ENCODE assay signal across 8 cellular contexts in the genomic region with DNA sequence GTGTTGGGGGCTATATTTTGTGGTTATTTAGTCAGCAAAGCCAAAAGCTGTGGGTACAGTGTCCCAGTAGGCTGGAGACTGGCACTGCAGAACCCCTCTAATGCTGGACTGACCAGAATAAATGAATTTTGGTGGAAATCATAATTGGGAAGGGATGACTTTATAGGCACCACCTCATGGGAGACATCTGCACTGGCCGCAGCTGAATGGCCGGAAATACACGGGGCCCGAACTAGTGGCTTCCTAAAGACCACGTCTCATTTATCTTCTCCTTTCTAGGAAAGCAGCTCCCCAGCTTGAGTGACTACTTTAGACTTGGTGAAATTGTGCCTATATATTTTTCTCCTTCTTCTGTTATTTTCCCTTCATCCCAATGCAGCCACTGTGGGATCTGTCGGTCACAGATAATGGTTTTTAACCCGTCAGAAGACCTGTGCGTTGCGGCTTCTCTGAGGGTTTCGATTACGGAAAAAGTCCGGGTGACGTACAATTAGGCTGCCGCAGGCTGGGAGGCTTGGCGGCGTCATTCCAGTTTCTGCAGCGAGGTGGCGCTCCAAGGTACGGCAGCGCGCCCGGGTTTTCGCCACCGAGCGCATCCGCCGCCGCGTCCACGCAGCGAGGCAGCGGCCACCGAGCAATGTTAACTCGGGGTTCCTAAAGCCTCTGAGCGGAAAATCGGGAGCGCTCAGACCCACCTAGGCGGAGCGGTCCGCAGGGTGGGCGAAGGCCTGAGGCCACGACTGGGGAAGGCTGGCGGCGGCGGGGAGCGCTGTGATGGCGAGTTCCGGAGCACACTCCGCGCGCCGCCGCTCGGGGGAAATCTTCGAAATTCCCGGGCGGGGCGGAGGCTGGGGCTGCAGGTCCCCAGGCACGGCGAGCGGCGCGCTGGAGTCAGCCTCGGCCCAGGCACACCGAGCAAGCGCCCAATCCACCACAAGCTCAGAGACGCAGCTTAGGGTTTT. TPM values are rescaled to one million over a fixed set of nuclear protein-coding genes. Genes with fewer than 3 reads are reported as not detected.
DNase-seq lines count a peak whose midpoint lies in the region; ATAC-seq and TF ChIP-seq lines count a peak whose summit lies in the region.

No MANE protein-coding gene starts in this region.

- no peaks in the 10 kb centered on the region for H3K9me3 ChIP-seq in left lung

- intact Hi-C loops in left lung (cut with DNase I): loop anchor here in 1 of 2 donors (10.0 kb wide), 1 partner anchor 878 kb away; no protein-coding TSS in a partner anchor

- H3K4me3 Mint-ChIP-seq in chondrocyte (ENCODE audit: unreplicated experiment): peak overlapping the region; percentile 78

- H3K4me1 Mint-ChIP-seq in chondrocyte (ENCODE audit: low read depth): peaks cover 62% of the 10 kb centered on the region

- ATAC-seq in HG02943 (IDR thresholded peaks at IDR 0.05; ENCODE audit: low read depth, unreplicated experiment) (peak; percentile 79), left lung (peak; percentile 90)
- ATAC-seq in activated CD4-positive, CD25-positive, alpha-beta regulatory T cell treated with anti-CD3 and anti-CD28 coated beads, Interleukin-2, amount 50 U/mL, for 24 hours: peak; percentile 51 to 63

- H3K9me3 Mint-ChIP-seq in chondrocyte (ENCODE audit: low read depth): no peaks in the 10 kb centered on the region

- no peaks in the 10 kb centered on the region for H3K36me3 ChIP-seq in left lung

- peak overlapping the region; percentile 61 to 73 for H3K27ac ChIP-seq in left lung

- peaks cover 0 to 28% of the 10 kb centered on the region in 2 donors for H3K4me1 ChIP-seq in left lung

- peaks cover 4% of the 10 kb centered on the region for H3K36me3 Mint-ChIP-seq in chondrocyte (ENCODE audit: low read depth)

- peak; percentile 89 for DNase-seq in NCI-H2227 (lab: John Stamatoyannopoulos, UW; ENCODE audit: unreplicated experiment)
- no peak for DNase-seq in NCI-H2227 treated with DMSO at 0.1 percent for 48 hours (lab: John Stamatoyannopoulos, UW)
- DNase-seq in NCI-H2196 (lab: John Stamatoyannopoulos, UW; ENCODE audit: unreplicated experiment): peak; percentile 75
- DNase-seq in chondrocyte (ENCODE audit: low spot score): no peak
- DNase-seq in left lung: peak; percentile 69 to 91
- DNase-seq in stimulated activated CD4-positive, alpha-beta T cell treated with anti-CD3 and anti-CD28 coated beads, Interleukin-4, amount 100 ng/mL, for 24 hours: peak; percentile 62

- peak overlapping the region; percentile 97 for H3K27ac Mint-ChIP-seq in chondrocyte (ENCODE audit: unreplicated experiment)

- peaks cover 3% of the 10 kb centered on the region for H3K27me3 Mint-ChIP-seq in chondrocyte (ENCODE audit: low read depth)

- TF ChIP-seq CTCF in chondrocyte (IDR thresholded peaks at IDR 0.05): peak; percentile 99
- TF ChIP-seq CTCF in left lung (IDR thresholded peaks at IDR 0.05): peak; percentile 95 to 97

- peaks cover 39 to 98% of the 10 kb centered on the region in 2 donors for H3K27me3 ChIP-seq in left lung

- peak overlapping the region; percentile 48 to 56 for H3K4me3 ChIP-seq in left lung

RNA-seq across cellular contexts. Expression of gene NR2F2, which starts 26.3 kb away (rescaled TPM):
- total RNA-seq in chondrocyte (151 to 169 TPM (median 167 TPM) in 3 replicates), left lung (10 to 100 TPM; 53.4 to 76.0 TPM)

Comparison
In these comparisons a context has a peak if more than half of its experiments do, and no peak if none do; other contexts are left out.
1. DNase-seq: peak in NCI-H2227 (single experiment), NCI-H2196 (single experiment), left lung (2 of 2) and stimulated activated CD4-positive, alpha-beta T cell treated with anti-CD3 and anti-CD28 coated beads, Interleukin-4, amount 100 ng/mL, for 24 hours (single experiment); none in NCI-H2227 treated with DMSO at 0.1 percent for 48 hours (single experiment) and chondrocyte (single experiment).
2. Peak in every context shown above with its lines, with median percentiles within 50 percentile points of each other: ATAC-seq.